Comparison of ENCODE assay signal across 13 cellular contexts in genomic region chr1:199550384-199551067, GRCh38.
DNase-seq lines count a peak whose midpoint lies in the region; ATAC-seq, FAIRE-seq and TF ChIP-seq lines count a peak whose summit lies in the region.
"Had no signal": no experiment of that assay in that cellular context is flagged by ENCODE, and none has a peak within 500 bp of the region (broad histone marks: within the 10 kb centered on the region; RNA-seq: fewer than 3 reads in every experiment).

No MANE protein-coding gene starts in this region.

- H2BK12ac ChIP-seq in mesenchymal stem cell (ENCODE audit: low read length in 2 of 2) = no peak overlapping the region

- no peak for FAIRE-seq in GM12878 (lab: Jason Lieb, UNC)
- FAIRE-seq: islet of Langerhans had no signal

- H2BK120ac ChIP-seq in mesenchymal stem cell (ENCODE audit: low read depth, low read length) = no peak overlapping the region

- H3K27me3 ChIP-seq in DND-41 (ENCODE audit: insufficient read depth, low read length, poor library complexity) = no peaks in the 10 kb centered on the region
- H3K27me3 ChIP-seq in GM12878 (replicated peaks in 1 of 2; ENCODE audit: control insufficient read depth in 2 of 2, insufficient read depth in 2 of 2, low read length in 1 of 2) = no peaks in the 10 kb centered on the region
- H3K27me3 ChIP-seq in mesenchymal stem cell (ENCODE audit: control insufficient read depth in 1 of 2, insufficient read depth in 1 of 2, low read length in 2 of 2) = no peaks in the 10 kb centered on the region
- no peaks in the 10 kb centered on the region for H3K27me3 ChIP-seq in transverse colon

- H2BK15ac ChIP-seq in mesenchymal stem cell (ENCODE audit: low read depth, poor library complexity, severe bottlenecking) = no peak overlapping the region

- ATAC-seq in DND-41 (ENCODE audit: insufficient read depth, low read depth) = peak; percentile 81
- no peak for ATAC-seq in GM12878
- no peak for ATAC-seq in GM19023 (IDR thresholded peaks at IDR 0.05; ENCODE audit: unreplicated experiment)
- ATAC-seq: effector memory CD8-positive, alpha-beta T cell had no signal

- TF ChIP-seq POLR2A in NB4 (IDR thresholded peaks at IDR 0.05; ENCODE audit: extremely low read depth, insufficient read length) (no peak), GM12878 (IDR thresholded peaks at IDR 0.05; ENCODE audit: low read depth, low read length) (no peak), transverse colon (IDR thresholded peaks at IDR 0.05) (no peak)

- no peak for TF ChIP-seq EP300 in GM12878 (IDR thresholded peaks at IDR 0.05; ENCODE audit: borderline replicate concordance in 1 of 2, control insufficient read depth in 1 of 2, low read depth in 2 of 2, low read length in 2 of 2)
- TF ChIP-seq EP300 in transverse colon (IDR thresholded peaks at IDR 0.05; ENCODE audit: low read depth) = no peak

- H3K36me3 ChIP-seq in DND-41 (ENCODE audit: insufficient read depth, low read length) = no peaks in the 10 kb centered on the region
- H3K36me3 ChIP-seq in GM12878 (ENCODE audit: control insufficient read depth in 2 of 2, insufficient read depth in 2 of 2, low read length in 1 of 2) = no peaks in the 10 kb centered on the region
- no peaks in the 10 kb centered on the region for H3K36me3 ChIP-seq in mesenchymal stem cell (ENCODE audit: control insufficient read depth in 1 of 2, insufficient read depth in 2 of 2, low read depth in 1 of 2, low read length in 2 of 2)
- no peaks in the 10 kb centered on the region for H3K36me3 ChIP-seq in transverse colon

- TF ChIP-seq CTCF in DND-41 (IDR thresholded peaks at IDR 0.05; ENCODE audit: borderline replicate concordance, extremely low read depth, low read length, poor library complexity, severe bottlenecking) (peak; percentile 81), NB4 (IDR thresholded peaks at IDR 0.05; ENCODE audit: low read depth, low read length) (peak; percentile 4), GM12878 (IDR thresholded peaks at IDR 0.05 in 2 of 3, conservative IDR thresholded peaks at IDR 0.05 in 1 of 3; ENCODE audit: control insufficient read depth in 2 of 3, extremely low read depth in 1 of 3, insufficient read depth in 1 of 3, low read depth in 3 of 3, low read length in 3 of 3) (no peak; a peak in 1 of 6 replicates), transverse colon (IDR thresholded peaks at IDR 0.05) (no peak)

- peaks cover 26% of the 10 kb centered on the region for H3K79me2 ChIP-seq in DND-41 (ENCODE audit: insufficient read depth, low read length)
- H3K79me2 ChIP-seq in GM12878 (ENCODE audit: control insufficient read depth, insufficient read depth, low read length) = no peaks in the 10 kb centered on the region
- H3K79me2 ChIP-seq: parathyroid adenoma had no signal

- no peaks in the 10 kb centered on the region for H4K20me1 ChIP-seq in DND-41 (ENCODE audit: insufficient read depth, low read length)
- H4K20me1 ChIP-seq in GM12878 (ENCODE audit: control insufficient read depth, insufficient read depth) = no peaks in the 10 kb centered on the region

- H3K4me3 ChIP-seq in DND-41 (ENCODE audit: low read depth in 1 of 2, low read length in 2 of 2) (no peak overlapping the region), NB4 (ENCODE audit: low read depth, low read length) (no peak overlapping the region), GM12878 (no peak overlapping the region), mesenchymal stem cell (ENCODE audit: insufficient read depth in 1 of 2, low read depth in 1 of 2, low read length in 2 of 2) (no peak overlapping the region), transverse colon (no peak overlapping the region)

- 61% methylated on average over 4 of the region's 4 CpGs for WGBS in GM12878 (ENCODE audit: insufficient coverage, insufficient replicate concordance, low lambda C conversion rate, missing lambda C conversion rate)
- WGBS in mesenchymal stem cell = 100% methylated on average over 1 of the region's 4 CpGs
- 66 to 75% methylated on average over 3 to 4 of the region's 4 CpGs for WGBS in transverse colon (ENCODE audit: low coverage in 1 of 2), 2 donors

- H3K4me1 ChIP-seq in DND-41 (ENCODE audit: insufficient read depth, low read length) = peaks cover 40% of the 10 kb centered on the region
- no peaks in the 10 kb centered on the region for H3K4me1 ChIP-seq in GM12878 (ENCODE audit: control insufficient read depth, insufficient read depth, low read length)
- H3K4me1 ChIP-seq in mesenchymal stem cell (ENCODE audit: control insufficient read depth, insufficient read depth, low read depth, low read length) = peaks cover 2% of the 10 kb centered on the region
- no peaks in the 10 kb centered on the region for H3K4me1 ChIP-seq in transverse colon
- H3K4me1 ChIP-seq: parathyroid adenoma had no signal

- H2AFZ ChIP-seq in DND-41 (ENCODE audit: low read depth, low read length) (peak overlapping the region; percentile 37), GM12878 (ENCODE audit: control insufficient read depth, low read depth, low read length) (no peak overlapping the region), mesenchymal stem cell (ENCODE audit: low read depth, low read length) (no peak overlapping the region)
- H2AFZ ChIP-seq: parathyroid adenoma had no signal

- H3K9ac ChIP-seq in DND-41 (ENCODE audit: low read depth, low read length) (peak overlapping the region; percentile 14; the same call in 1 of the 2 replicates), GM12878 (ENCODE audit: control insufficient read depth, insufficient read depth, low read length) (no peak overlapping the region), mesenchymal stem cell (ENCODE audit: low read length) (no peak overlapping the region)
- H3K9ac ChIP-seq: parathyroid adenoma had no signal

- no peaks in the 10 kb centered on the region for H3K9me3 ChIP-seq in DND-41 (ENCODE audit: insufficient read depth, low read length, severe bottlenecking)
- H3K9me3 ChIP-seq in GM12878 (replicated peaks; ENCODE audit: control insufficient read depth, insufficient read depth, low read length) = no peaks in the 10 kb centered on the region
- H3K9me3 ChIP-seq in mesenchymal stem cell (ENCODE audit: control insufficient read depth, low read length) = no peaks in the 10 kb centered on the region
- H3K9me3 ChIP-seq in transverse colon = no peaks in the 10 kb centered on the region

- no peaks in the 10 kb centered on the region for H3K79me1 ChIP-seq in mesenchymal stem cell (replicated peaks; ENCODE audit: low read length, poor library complexity, severe bottlenecking)

- H3K18ac ChIP-seq in mesenchymal stem cell (ENCODE audit: low read depth in 1 of 2, low read length in 2 of 2) = no peak overlapping the region

- intact Hi-C loops in GM12878 (cut with micrococcal nuclease; ENCODE audit: unreplicated experiment) (loop anchor here (5.0 to 10.0 kb wide), 3 partner anchors 88 to 778 kb away; no protein-coding TSS in a partner anchor), transverse colon (cut with DNase I; ENCODE audit: low total_unique reads) (no loop called here)

- no peak overlapping the region for H2AK5ac ChIP-seq in mesenchymal stem cell (ENCODE audit: low read length, severe bottlenecking)

- POLR2A ChIA-PET in GM12878 (lab: Charles Lee) = no interaction called here

- DNase-seq in DND-41 (peak; percentile 41), NB4 (ENCODE audit: low read depth) (peak; percentile 27), GM12878 (ENCODE audit: low read depth, low spot score) (no peak), mesenchymal stem cell (peak; percentile 27), T-helper 2 cell (no peak), transverse colon (no peak)
- no peak for DNase-seq in effector CD8-positive, alpha-beta T cell (lab: John Stamatoyannopoulos, UW)
- DNase-seq: activated naive CD4-positive, alpha-beta T cell treated with anti-CD3 and anti-CD28 coated beads, Interleukin-2, amount 10 ng/mL, durations not matched to agents 7 days and 5 days; DMS 273 treated with DMSO at 0.1 percent for 48 hours; effector memory CD8-positive, alpha-beta T cell had no signal

- H3K23ac ChIP-seq in mesenchymal stem cell (ENCODE audit: low read length in 2 of 2) = no peak overlapping the region

- no TSS peak for BruUV-seq in GM12878 (replicated peaks; lab: Mats Ljungman, UMichigan)

- H4K91ac ChIP-seq in mesenchymal stem cell (ENCODE audit: low read length) = no peak overlapping the region

- H3K4me2 ChIP-seq in DND-41 (ENCODE audit: insufficient read depth, low read length) (peak overlapping the region; percentile 23), GM12878 (ENCODE audit: control insufficient read depth, insufficient read depth) (no peak overlapping the region), mesenchymal stem cell (ENCODE audit: low read length, poor library complexity, severe bottlenecking) (no peak overlapping the region)

- H3K14ac ChIP-seq in mesenchymal stem cell (ENCODE audit: low read length in 2 of 2) = no peak overlapping the region

- H3K27ac ChIP-seq in DND-41 (ENCODE audit: low read length) (peak overlapping the region; percentile 67), GM12878 (ENCODE audit: control insufficient read depth, insufficient read depth) (no peak overlapping the region), mesenchymal stem cell (ENCODE audit: low read length, poor library complexity, severe bottlenecking) (no peak overlapping the region), transverse colon (no peak overlapping the region)
- H3K27ac ChIP-seq: parathyroid adenoma had no signal

- in situ Hi-C loops in GM12878 (cut with MboI) (no loop called here), transverse colon (cut with MboI; ENCODE audit: low pct_ligation_motif_present in 1 of 4, low pct_unique_long_range_greater_than_20kb in 1 of 4, low sequenced_read_pairs in 3 of 4) (no loop called here)

- no peak overlapping the region for H3K4ac ChIP-seq in mesenchymal stem cell (ENCODE audit: low read depth in 1 of 2, low read length in 2 of 2)

- 0 out of 2 replicates have a peak, but pooled peaks have one; percentile 18 for TF ChIP-seq RAD21 in GM12878 (IDR thresholded peaks at IDR 0.05; ENCODE audit: insufficient read depth, low read depth, low read length)

- no peak overlapping the region for H2BK5ac ChIP-seq in mesenchymal stem cell (ENCODE audit: low read depth, low read length, poor library complexity, severe bottlenecking)

- RAD21 ChIA-PET in GM12878 (lab: Charles Lee; ENCODE audit: unreplicated experiment) = no interaction called here

- H4K8ac ChIP-seq in mesenchymal stem cell (ENCODE audit: low read length) = no peak overlapping the region

- CTCF ChIA-PET in GM12878 (lab: Yijun Ruan, JAX) = interaction anchor here (0.8 to 2.3 kb wide), 7 partner anchors 9 to 801 kb away, joined by 3 to 7 read pairs (median 3); no protein-coding TSS in a partner anchor

- SMC1A ChIA-PET in GM12878 (lab: Charles Lee; ENCODE audit: uncharacterized antibody, unreplicated experiment) = interaction anchor here (0.8 to 2.2 kb wide), 4 partner anchors 269 to 950 kb away, joined by 3 to 5 read pairs (median 4); no protein-coding TSS in a partner anchor

Comparison
In these comparisons a context has a peak if more than half of its experiments do, and no peak if none do; other contexts are left out.
1. DNase-seq: peak in DND-41 (single experiment), NB4 (single experiment) and mesenchymal stem cell (single experiment); none in GM12878 (single experiment), effector CD8-positive, alpha-beta T cell (single experiment), T-helper 2 cell (0 of 5) and transverse colon (single experiment).
2. CTCF ChIP-seq: peak in DND-41 (single experiment) and NB4 (single experiment); none in GM12878 (0 of 3) and transverse colon (0 of 5).